Comparison of ENCODE assay signal across 13 cellular contexts in genomic region chr7:149202831-149203231, GRCh38. TPM values are rescaled to one million over a fixed set of nuclear protein-coding genes. Genes with fewer than 3 reads are reported as not detected.
DNase-seq lines count a peak whose midpoint lies in the region; ATAC-seq, FAIRE-seq and TF ChIP-seq lines count a peak whose summit lies in the region.
"Had no signal": no experiment of that assay in that cellular context is flagged by ENCODE, and none has a peak within 500 bp of the region (broad histone marks: within the 10 kb centered on the region; RNA-seq: fewer than 3 reads in every experiment).

No MANE protein-coding gene starts in this region.

- H2BK20ac ChIP-seq in IMR-90 (ENCODE audit: low read depth, low read length): no peak overlapping the region

- no peak overlapping the region for H3K4ac ChIP-seq in IMR-90 (ENCODE audit: low read depth, low read length)

- peaks cover 21% of the 10 kb centered on the region for H3K9me1 ChIP-seq in IMR-90 (ENCODE audit: insufficient read depth, low read length)

- BruUV-seq in IMR-90 (replicated peaks; lab: Mats Ljungman, UMichigan): no TSS peak
- no TSS peak for BruUV-seq in GM12878 (replicated peaks; lab: Mats Ljungman, UMichigan)

- H3K9me3 ChIP-seq in IMR-90 (ENCODE audit: control insufficient read depth, insufficient read depth, low read length): no peaks in the 10 kb centered on the region
- no peaks in the 10 kb centered on the region for H3K9me3 ChIP-seq in GM12878 (replicated peaks; ENCODE audit: control insufficient read depth, insufficient read depth, low read length)
- H3K9me3 ChIP-seq in osteoblast (ENCODE audit: low read depth, low read length): no peaks in the 10 kb centered on the region
- H3K9me3 ChIP-seq: colonic mucosa had no signal

- CTCF ChIA-PET in IMR-90 (lab: Yijun Ruan, JAX) (no interaction called here), GM12878 (lab: Yijun Ruan, JAX) (no interaction called here)

- TF ChIP-seq EP300 in GM12878 (IDR thresholded peaks at IDR 0.05; ENCODE audit: borderline replicate concordance in 1 of 2, control insufficient read depth in 1 of 2, low read depth in 2 of 2, low read length in 2 of 2): no peak

- H3K79me2 ChIP-seq in GM12878 (ENCODE audit: control insufficient read depth, insufficient read depth, low read length): peaks cover 11% of the 10 kb centered on the region
- H3K79me2 ChIP-seq in osteoblast (ENCODE audit: insufficient read depth, low read length): peaks cover 72% of the 10 kb centered on the region

- H3K4me3 ChIP-seq in IMR-90 (ENCODE audit: insufficient read depth, low read depth, low read length) (no peak overlapping the region), GM12878 (no peak overlapping the region), osteoblast (ENCODE audit: insufficient read depth, low read length) (no peak overlapping the region)
- H3K4me3 ChIP-seq: colonic mucosa had no signal

- TF ChIP-seq POLR2A in IMR-90 (IDR thresholded peaks at IDR 0.05; ENCODE audit: low read depth, low read length): no peak
- no peak for TF ChIP-seq POLR2A in GM12878 (IDR thresholded peaks at IDR 0.05; ENCODE audit: low read depth, low read length)

- no peak overlapping the region for H3K56ac ChIP-seq in IMR-90 (ENCODE audit: extremely low read depth, insufficient read depth, low read length)

- H3K23ac ChIP-seq in IMR-90 (ENCODE audit: low read depth, low read length): no peak overlapping the region

- RAD21 ChIA-PET in GM12878 (lab: Charles Lee; ENCODE audit: unreplicated experiment): no interaction called here

- WGBS in IMR-90 (ENCODE audit: extremely low coverage in 2 of 2, insufficient read length in 1 of 2), 2 experiments: 83% methylated on average over 2 of the region's 6 CpGs; no CpG with 5 or more reads in 1 of the 2 experiments
- 36% methylated on average over 6 of the region's 6 CpGs for WGBS in GM12878 (ENCODE audit: insufficient coverage, insufficient replicate concordance, low lambda C conversion rate, missing lambda C conversion rate)

- intact Hi-C loops in IMR-90 (cut with micrococcal nuclease): no loop called here
- intact Hi-C loops in GM12878 (cut with micrococcal nuclease; ENCODE audit: unreplicated experiment): no loop called here

- no peak overlapping the region for H3K27ac ChIP-seq in IMR-90 (ENCODE audit: insufficient read depth, low read length)
- no peak overlapping the region for H3K27ac ChIP-seq in GM12878 (ENCODE audit: control insufficient read depth, insufficient read depth)
- no peak overlapping the region for H3K27ac ChIP-seq in osteoblast (ENCODE audit: low read depth, low read length)
- H3K27ac ChIP-seq: colonic mucosa had no signal

- peaks cover 70% of the 10 kb centered on the region for H3K36me3 ChIP-seq in IMR-90 (ENCODE audit: control insufficient read depth, insufficient read depth, low read length)
- H3K36me3 ChIP-seq in GM12878 (ENCODE audit: control insufficient read depth in 2 of 2, insufficient read depth in 2 of 2, low read length in 1 of 2): peaks cover 16 to 30% of the 10 kb centered on the region in 2 experiments
- peaks cover 79% of the 10 kb centered on the region for H3K36me3 ChIP-seq in osteoblast (ENCODE audit: insufficient read depth, low read length)

- no peak for TF ChIP-seq CTCF in IMR-90 (conservative IDR thresholded peaks at IDR 0.05; ENCODE audit: low read depth, low read length)
- TF ChIP-seq CTCF in GM12878 (IDR thresholded peaks at IDR 0.05 in 2 of 3, conservative IDR thresholded peaks at IDR 0.05 in 1 of 3; ENCODE audit: control insufficient read depth in 2 of 3, extremely low read depth in 1 of 3, insufficient read depth in 1 of 3, low read depth in 3 of 3, low read length in 3 of 3): no peak
- TF ChIP-seq CTCF in osteoblast (IDR thresholded peaks at IDR 0.05; ENCODE audit: extremely low read depth, low read depth, low read length): no peak

- H3K9ac ChIP-seq in IMR-90 (ENCODE audit: low read depth, low read length): no peak overlapping the region
- H3K9ac ChIP-seq in GM12878 (ENCODE audit: control insufficient read depth, insufficient read depth, low read length): no peak overlapping the region

- no peak overlapping the region for H4K5ac ChIP-seq in IMR-90 (ENCODE audit: low read depth, low read length)

- H3K14ac ChIP-seq in IMR-90 (replicated peaks; ENCODE audit: low read depth, low read length): no peak overlapping the region

- H2AFZ ChIP-seq in IMR-90 (replicated peaks; ENCODE audit: low read length, poor library complexity): no peak overlapping the region
- H2AFZ ChIP-seq in GM12878 (ENCODE audit: control insufficient read depth, low read depth, low read length): no peak overlapping the region
- H2AFZ ChIP-seq in osteoblast (ENCODE audit: low read length): no peak overlapping the region

- TF ChIP-seq RAD21 in IMR-90 (IDR thresholded peaks at IDR 0.05; ENCODE audit: low read length) (no peak), GM12878 (IDR thresholded peaks at IDR 0.05; ENCODE audit: insufficient read depth, low read depth, low read length) (no peak)

- H4K20me1 ChIP-seq in IMR-90 (ENCODE audit: insufficient read depth, low read length) (peaks cover 22% of the 10 kb centered on the region), GM12878 (ENCODE audit: control insufficient read depth, insufficient read depth) (no peaks in the 10 kb centered on the region), osteoblast (ENCODE audit: insufficient read depth, low read length) (peaks cover 35% of the 10 kb centered on the region)

- H2AK9ac ChIP-seq in IMR-90 (replicated peaks; ENCODE audit: low read depth, low read length, poor library complexity): no peak overlapping the region

- dilution Hi-C loops in IMR-90 (cut with HindIII; ENCODE audit: low sequenced_read_pairs, unreplicated experiment): no loop called here

- no peak overlapping the region for H2AK5ac ChIP-seq in IMR-90 (ENCODE audit: low read depth, low read length)

- no peak overlapping the region for H4K91ac ChIP-seq in IMR-90 (ENCODE audit: insufficient read depth, low read depth, low read length)

- H3K79me1 ChIP-seq in IMR-90 (ENCODE audit: low read depth in 1 of 2, low read length in 2 of 2): peaks cover 38 to 76% of the 10 kb centered on the region in 2 experiments

- no peak overlapping the region for H2BK120ac ChIP-seq in IMR-90 (ENCODE audit: low read depth, low read length)

- no peaks in the 10 kb centered on the region for H3K4me1 ChIP-seq in IMR-90 (ENCODE audit: control insufficient read depth, insufficient read depth, low read length)
- H3K4me1 ChIP-seq in GM12878 (ENCODE audit: control insufficient read depth, insufficient read depth, low read length): no peaks in the 10 kb centered on the region
- H3K4me1 ChIP-seq in osteoblast (ENCODE audit: insufficient read depth, low read length): no peaks in the 10 kb centered on the region
- H3K4me1 ChIP-seq: colonic mucosa had no signal

- in situ Hi-C loops in IMR-90 (cut with MboI; ENCODE audit: low sequenced_read_pairs) (no loop called here), GM12878 (cut with MboI) (no loop called here)

- no peak for ATAC-seq in IMR-90 (ENCODE audit: low read depth)
- ATAC-seq in GM12878: no peak
- no peak for ATAC-seq in GM21737 (IDR thresholded peaks at IDR 0.05; ENCODE audit: unreplicated experiment)
- ATAC-seq in GM18511 (IDR thresholded peaks at IDR 0.05; ENCODE audit: unreplicated experiment): no peak
- no peak for ATAC-seq in HG03432 (IDR thresholded peaks at IDR 0.05; ENCODE audit: unreplicated experiment)

- DNase-seq in activated CD4-positive, alpha-beta T cell treated with anti-CD3 and anti-CD28 coated beads for 48 hours: peak; percentile 50
- DNase-seq in activated CD4-positive, alpha-beta T cell treated with anti-CD3 and anti-CD28 coated beads, Interleukin-2, amount 50 U/mL, for 1 hour: no peak
- DNase-seq in IMR-90: peak; percentile 31
- DNase-seq in GM12878 (ENCODE audit: low read depth, low spot score): no peak
- peak; percentile 70 for DNase-seq in osteoblast (ENCODE audit: insufficient read length, low spot score, missing footprints)
- DNase-seq: colonic mucosa, COR-L47, NCI-H1048, NCI-H2227 treated with DMSO at 0.1 percent for 48 hours had no signal

- no peak overlapping the region for H2BK15ac ChIP-seq in IMR-90 (ENCODE audit: low read depth, low read length)

- no peaks in the 10 kb centered on the region for H3K27me3 ChIP-seq in IMR-90 (ENCODE audit: control insufficient read depth, insufficient read depth, low read length)
- H3K27me3 ChIP-seq in GM12878 (replicated peaks in 1 of 2; ENCODE audit: control insufficient read depth in 2 of 2, insufficient read depth in 2 of 2, low read length in 1 of 2): no peaks in the 10 kb centered on the region
- H3K27me3 ChIP-seq in osteoblast (ENCODE audit: insufficient read depth, low read length): no peaks in the 10 kb centered on the region
- H3K27me3 ChIP-seq: colonic mucosa had no signal

- POLR2A ChIA-PET in IMR-90 (lab: Charles Lee; ENCODE audit: unreplicated experiment) (no interaction called here), GM12878 (lab: Charles Lee) (interaction anchor here (0.7 kb wide), 1 partner anchor 9 kb away, joined by 3 read pairs; no protein-coding TSS in a partner anchor)

- H3K4me2 ChIP-seq in IMR-90 (ENCODE audit: low read depth, low read length) (no peak overlapping the region), GM12878 (ENCODE audit: control insufficient read depth, insufficient read depth) (0 out of 2 replicates have a peak overlapping the region, but pooled peaks have one; percentile 17), osteoblast (ENCODE audit: insufficient read depth, low read length) (no peak overlapping the region)

- no peak for FAIRE-seq in GM12878 (lab: Jason Lieb, UNC)
- FAIRE-seq: A204.1 had no signal

- H3K18ac ChIP-seq in IMR-90 (ENCODE audit: low read depth, low read length): no peak overlapping the region

- H4K8ac ChIP-seq in IMR-90 (ENCODE audit: low read depth in 2 of 2, low read length in 2 of 2): no peak overlapping the region

- peak overlapping the region; percentile 41 for H2BK5ac ChIP-seq in IMR-90 (ENCODE audit: low read depth, low read length, poor library complexity, severe bottlenecking)

- SMC1A ChIA-PET in GM12878 (lab: Charles Lee; ENCODE audit: uncharacterized antibody, unreplicated experiment): no interaction called here

RNA-seq across cellular contexts. Expression of gene ZNF282, which starts 7.5 kb away (rescaled TPM):
- total RNA-seq in IMR-90 (2012; rRNA removed) (6.7 and 7.2 TPM in 2 replicates), GM12878 (2014; rRNA removed) (14.2 and 15.2 TPM in 2 replicates), GM12878 (2014; rRNA removed; fragmentation: Illumina TruSeq; extraction: Trizol) (8.3 and 8.4 TPM in 2 replicates), GM12878 (2021) (28.4 and 30.9 TPM in 2 replicates), osteoblast (28.6 and 30.6 TPM in 2 replicates)
- polyA plus RNA-seq in IMR-90 (2012; rRNA removed) (11.9 and 13.6 TPM in 2 replicates), GM12878 (2011; rRNA removed) (6.5 and 14.3 TPM in 2 replicates), GM12878 (2014; fragmentation: Illumina TruSeq; extraction: Trizol) (2.7 and 7.8 TPM in 2 replicates), GM12878 (2014; fragmentation: Nextera tagmentation; extraction: Ambion mirVana) (under 1 TPM; 0.35 to 0.84 TPM), GM12878 (2014; rRNA removed) (18.2 and 28.3 TPM in 2 replicates), GM12878 (2016; fragmentation: Nextera tagmentation; extraction: Ambion mirVana) (1 to 10 TPM; 2.2 to 2.5 TPM)
- 7.9 and 11.3 TPM in 2 replicates for polyA plus RNA-seq in IMR-90 (2012; cell fraction: cytosol; rRNA removed)
- 17.8 and 29.7 TPM in 2 replicates for polyA plus RNA-seq in IMR-90 (2012; cell fraction: nucleus; rRNA removed; ENCODE audit: low replicate concordance)
- total RNA-seq in GM12878 (2013; cell fraction: nucleolus; rRNA removed): 29.0 and 61.3 TPM in 2 replicates
- 3.8 TPM for polyA plus RNA-seq in GM12878 (2011; ENCODE audit: low read depth)
- 11.9 and 17.1 TPM in 2 replicates for polyA plus RNA-seq in GM12878 (2011; cell fraction: cytosol; rRNA removed)
- 22.0 and 28.1 TPM in 2 replicates for polyA plus RNA-seq in GM12878 (2011; cell fraction: nucleus; rRNA removed)
- polyA plus RNA-seq in GM12878 (2012): 10.7 and 12.8 TPM in 2 replicates
- 8.1 and 18.7 TPM in 2 replicates for polyA minus RNA-seq in GM12878 (2011; rRNA and poly(A)+ RNA removed)
- 10.2 and 11.0 TPM in 2 replicates for polyA minus RNA-seq in GM12878 (2011; cell fraction: cytosol; rRNA and poly(A)+ RNA removed)
- polyA minus RNA-seq in GM12878 (2011; cell fraction: nucleus; rRNA and poly(A)+ RNA removed): 16.7 and 17.4 TPM in 2 replicates

RNA-seq across cellular contexts. Expression of gene ZNF212, which starts 36.6 kb away (rescaled TPM):
- total RNA-seq in IMR-90 (2012; rRNA removed) (3.8 and 4.2 TPM in 2 replicates), GM12878 (2014; rRNA removed) (4.6 and 5.6 TPM in 2 replicates), GM12878 (2014; rRNA removed; fragmentation: Illumina TruSeq; extraction: Trizol) (4.4 TPM in 2 replicates), GM12878 (2021) (9.4 and 11.6 TPM in 2 replicates), osteoblast (8.5 and 9.0 TPM in 2 replicates)
- polyA plus RNA-seq in IMR-90 (2012; rRNA removed) (4.8 and 5.1 TPM in 2 replicates), GM12878 (2011; rRNA removed) (3.1 and 3.7 TPM in 2 replicates), GM12878 (2014; fragmentation: Illumina TruSeq; extraction: Trizol) (3.3 and 5.7 TPM in 2 replicates), GM12878 (2014; fragmentation: Nextera tagmentation; extraction: Ambion mirVana) (1 to 10 TPM; 1.2 to 2.1 TPM), GM12878 (2014; rRNA removed) (5.1 and 6.1 TPM in 2 replicates), GM12878 (2016; fragmentation: Nextera tagmentation; extraction: Ambion mirVana) (1 to 10 TPM; 8.7 to 9.6 TPM)
- polyA plus RNA-seq in IMR-90 (2012; cell fraction: cytosol; rRNA removed): 3.3 and 3.8 TPM in 2 replicates
- polyA plus RNA-seq in IMR-90 (2012; cell fraction: nucleus; rRNA removed; ENCODE audit: low replicate concordance): 14.9 and 20.6 TPM in 2 replicates
- 16.7 and 19.2 TPM in 2 replicates for total RNA-seq in GM12878 (2013; cell fraction: nucleolus; rRNA removed)
- polyA plus RNA-seq in GM12878 (2011; ENCODE audit: low read depth): 4.9 TPM
- polyA plus RNA-seq in GM12878 (2011; cell fraction: cytosol; rRNA removed): 4.3 and 5.1 TPM in 2 replicates
- polyA plus RNA-seq in GM12878 (2011; cell fraction: nucleus; rRNA removed): 8.6 and 11.1 TPM in 2 replicates
- 5.6 and 6.9 TPM in 2 replicates for polyA plus RNA-seq in GM12878 (2012)
- polyA minus RNA-seq in GM12878 (2011; rRNA and poly(A)+ RNA removed): 2.0 and 5.6 TPM in 2 replicates
- polyA minus RNA-seq in GM12878 (2011; cell fraction: cytosol; rRNA and poly(A)+ RNA removed): 1.2 and 2.1 TPM in 2 replicates
- polyA minus RNA-seq in GM12878 (2011; cell fraction: nucleus; rRNA and poly(A)+ RNA removed): 4.6 and 7.7 TPM in 2 replicates

RNA-seq across cellular contexts. Expression of gene ZNF398, which starts 55.6 kb away (rescaled TPM):
- total RNA-seq in IMR-90 (2012; rRNA removed): 7.9 and 9.2 TPM in 2 replicates
- polyA plus RNA-seq in IMR-90 (2012; rRNA removed): 5.7 and 6.2 TPM in 2 replicates
- 2.6 and 4.4 TPM in 2 replicates for polyA plus RNA-seq in IMR-90 (2012; cell fraction: cytosol; rRNA removed)
- polyA plus RNA-seq in IMR-90 (2012; cell fraction: nucleus; rRNA removed; ENCODE audit: low replicate concordance): 5.3 and 10.5 TPM in 2 replicates
- 18.3 and 23.5 TPM in 2 replicates for total RNA-seq in GM12878 (2013; cell fraction: nucleolus; rRNA removed)
- total RNA-seq in GM12878 (2014; rRNA removed): 9.8 and 13.6 TPM in 2 replicates
- total RNA-seq in GM12878 (2014; rRNA removed; fragmentation: Illumina TruSeq; extraction: Trizol): 9.3 and 9.5 TPM in 2 replicates
- total RNA-seq in GM12878 (2021): 12.9 and 15.3 TPM in 2 replicates
- 3.9 TPM for polyA plus RNA-seq in GM12878 (2011; ENCODE audit: low read depth)
- polyA plus RNA-seq in GM12878 (2011; rRNA removed): 4.1 and 8.1 TPM in 2 replicates
- polyA plus RNA-seq in GM12878 (2011; cell fraction: cytosol; rRNA removed): 7.9 and 9.8 TPM in 2 replicates
- polyA plus RNA-seq in GM12878 (2011; cell fraction: nucleus; rRNA removed): 12.4 and 12.9 TPM in 2 replicates
- 4.8 TPM in 2 replicates for polyA plus RNA-seq in GM12878 (2012)
- polyA plus RNA-seq in GM12878 (2014; fragmentation: Illumina TruSeq; extraction: Trizol): 8.3 and 10.4 TPM in 2 replicates
- 1 to 10 TPM; 2.3 to 2.5 TPM for polyA plus RNA-seq in GM12878 (2014; fragmentation: Nextera tagmentation; extraction: Ambion mirVana)
- polyA plus RNA-seq in GM12878 (2014; rRNA removed): 7.8 and 9.3 TPM in 2 replicates
- polyA plus RNA-seq in GM12878 (2016; fragmentation: Nextera tagmentation; extraction: Ambion mirVana): 10 to 100 TPM; 10.6 to 10.9 TPM
- 20.1 and 23.0 TPM in 2 replicates for polyA minus RNA-seq in GM12878 (2011; rRNA and poly(A)+ RNA removed)
- polyA minus RNA-seq in GM12878 (2011; cell fraction: cytosol; rRNA and poly(A)+ RNA removed): 6.5 TPM in 2 replicates
- polyA minus RNA-seq in GM12878 (2011; cell fraction: nucleus; rRNA and poly(A)+ RNA removed): 9.1 and 18.6 TPM in 2 replicates
- 15.9 and 17.7 TPM in 2 replicates for total RNA-seq in osteoblast

RNA-seq across cellular contexts. Expression of gene ZNF783, which starts 59.2 kb away (rescaled TPM):
- 2.3 and 2.8 TPM in 2 replicates for total RNA-seq in IMR-90 (2012; rRNA removed)
- 7.1 and 7.2 TPM in 2 replicates for polyA plus RNA-seq in IMR-90 (2012; rRNA removed)
- 3.2 and 4.3 TPM in 2 replicates for polyA plus RNA-seq in IMR-90 (2012; cell fraction: cytosol; rRNA removed)
- 60.8 and 75.2 TPM in 2 replicates for polyA plus RNA-seq in IMR-90 (2012; cell fraction: nucleus; rRNA removed; ENCODE audit: low replicate concordance)
- 38.1 and 45.8 TPM in 2 replicates for total RNA-seq in GM12878 (2013; cell fraction: nucleolus; rRNA removed)
- 9.9 and 10.5 TPM in 2 replicates for total RNA-seq in GM12878 (2014; rRNA removed)
- total RNA-seq in GM12878 (2014; rRNA removed; fragmentation: Illumina TruSeq; extraction: Trizol): 5.6 and 6.1 TPM in 2 replicates
- total RNA-seq in GM12878 (2021): 12.9 and 14.4 TPM in 2 replicates
- polyA plus RNA-seq in GM12878 (2011; ENCODE audit: low read depth): 4.5 TPM
- 6.2 and 8.0 TPM in 2 replicates for polyA plus RNA-seq in GM12878 (2011; rRNA removed)
- polyA plus RNA-seq in GM12878 (2011; cell fraction: cytosol; rRNA removed): 8.0 and 11.7 TPM in 2 replicates
- 49.6 and 61.3 TPM in 2 replicates for polyA plus RNA-seq in GM12878 (2011; cell fraction: nucleus; rRNA removed)
- polyA plus RNA-seq in GM12878 (2012): 5.6 and 7.7 TPM in 2 replicates
- 6.5 and 7.0 TPM in 2 replicates for polyA plus RNA-seq in GM12878 (2014; fragmentation: Illumina TruSeq; extraction: Trizol)
- 1 to 10 TPM; 2.0 to 2.8 TPM for polyA plus RNA-seq in GM12878 (2014; fragmentation: Nextera tagmentation; extraction: Ambion mirVana)
- polyA plus RNA-seq in GM12878 (2014; rRNA removed): 11.1 and 11.8 TPM in 2 replicates
- polyA plus RNA-seq in GM12878 (2016; fragmentation: Nextera tagmentation; extraction: Ambion mirVana): 1 to 10 TPM; 5.7 TPM
- 3.8 and 7.2 TPM in 2 replicates for polyA minus RNA-seq in GM12878 (2011; rRNA and poly(A)+ RNA removed)
- polyA minus RNA-seq in GM12878 (2011; cell fraction: cytosol; rRNA and poly(A)+ RNA removed): 3.5 and 4.9 TPM in 2 replicates
- polyA minus RNA-seq in GM12878 (2011; cell fraction: nucleus; rRNA and poly(A)+ RNA removed): 8.8 and 15.0 TPM in 2 replicates
- 13.3 and 13.4 TPM in 2 replicates for total RNA-seq in osteoblast

Comparison
In these comparisons a context has a peak if more than half of its experiments do, and no peak if none do; other contexts are left out.
1. DNase-seq: peak in activated CD4-positive, alpha-beta T cell treated with anti-CD3 and anti-CD28 coated beads for 48 hours (single experiment), IMR-90 (single experiment) and osteoblast (single experiment); none in activated CD4-positive, alpha-beta T cell treated with anti-CD3 and anti-CD28 coated beads, Interleukin-2, amount 50 U/mL, for 1 hour (single experiment) and GM12878 (single experiment).